7 cellular contexts compared by ENCODE assay signal in genomic region chr18:49016648-49017539, GRCh38.
A peak's percentile ranks its signal among the peaks of the same experiment; 100 is the strongest.
DNase-seq lines count a peak whose midpoint lies in the region; ATAC-seq and TF ChIP-seq lines count a peak whose summit lies in the region.

No MANE protein-coding gene starts in this region.

- peaks cover 3 to 11% of the 10 kb centered on the region in 2 experiments; a peak in 3 of 4 replicates for H3K4me1 ChIP-seq in SK-N-SH (ENCODE audit: control insufficient read depth in 1 of 2, insufficient read depth in 2 of 2, low read depth in 1 of 2, low read length in 1 of 2)
- no peaks in the 10 kb centered on the region for H3K4me1 ChIP-seq in spleen
- no peaks in the 10 kb centered on the region for H3K4me1 ChIP-seq in CD4-positive, alpha-beta memory T cell (ENCODE audit: insufficient read depth, low read length)

- no peak overlapping the region for H3K27ac ChIP-seq in SK-N-SH (ENCODE audit: low read depth in 2 of 2, low read length in 1 of 2)
- H3K27ac ChIP-seq in spleen = no peak overlapping the region
- H3K27ac ChIP-seq in CD4-positive, alpha-beta memory T cell (ENCODE audit: low read depth, low read length) = no peak overlapping the region

- no peak; a peak in 1 of 4 replicates for TF ChIP-seq EP300 in SK-N-SH (IDR thresholded peaks at IDR 0.05; ENCODE audit: borderline replicate concordance in 1 of 2, low read depth in 1 of 2, low read length in 1 of 2)

- H3K27ac Mint-ChIP-seq in CD4-positive, alpha-beta memory T cell = no peak overlapping the region

- H4K20me1 ChIP-seq in SK-N-SH (ENCODE audit: insufficient read depth) = no peaks in the 10 kb centered on the region

- intact Hi-C loops in cardiac septum (cut with DNase I) = no loop called here
- intact Hi-C loops in spleen (cut with DNase I; ENCODE audit: low total_unique reads) = no loop called here
- intact Hi-C loops in CD4-positive, alpha-beta memory T cell (cut with micrococcal nuclease) = no loop called here

- ATAC-seq in GM19023 (IDR thresholded peaks at IDR 0.05; ENCODE audit: unreplicated experiment) (no peak), GM18868 (IDR thresholded peaks at IDR 0.05; ENCODE audit: unreplicated experiment) (no peak)

- TF ChIP-seq CTCF in SK-N-SH (IDR thresholded peaks at IDR 0.05) (no peak), spleen (IDR thresholded peaks at IDR 0.05 in 8 of 11, conservative IDR thresholded peaks at IDR 0.05 in 3 of 11) (no peak)

- H3K4me3 Mint-ChIP-seq in CD4-positive, alpha-beta memory T cell = no peak overlapping the region

- H3K36me3 ChIP-seq in H7 (replicated peaks; ENCODE audit: control insufficient read depth, insufficient read depth, low read length) (no peaks in the 10 kb centered on the region), SK-N-SH (replicated peaks in 1 of 2; ENCODE audit: control insufficient read depth in 1 of 2, insufficient read depth in 2 of 2, low read length in 1 of 2) (no peaks in the 10 kb centered on the region), spleen (no peaks in the 10 kb centered on the region)
- H3K36me3 ChIP-seq in CD4-positive, alpha-beta memory T cell (ENCODE audit: insufficient read depth, low read length) = no peaks in the 10 kb centered on the region

- TF ChIP-seq POLR2A in spleen (IDR thresholded peaks at IDR 0.05) = no peak

- H3F3A ChIP-seq in SK-N-SH (replicated peaks; ENCODE audit: insufficient read depth) = peaks cover 4% of the 10 kb centered on the region

- H3K9me2 ChIP-seq in SK-N-SH = no peaks in the 10 kb centered on the region

- H3K79me2 ChIP-seq in SK-N-SH (ENCODE audit: insufficient read depth) = no peaks in the 10 kb centered on the region

- no peaks in the 10 kb centered on the region for H3K9me3 ChIP-seq in SK-N-SH
- H3K9me3 ChIP-seq in spleen = no peaks in the 10 kb centered on the region
- no peaks in the 10 kb centered on the region for H3K9me3 ChIP-seq in CD4-positive, alpha-beta memory T cell (ENCODE audit: control insufficient read depth in 1 of 2, low read length in 2 of 2)

- CTCF ChIA-PET in SK-N-SH (lab: Yijun Ruan, JAX) = interaction anchor here (0.7 to 1.0 kb wide), 4 partner anchors 10 to 221 kb away, joined by 3 to 5 read pairs (median 4); no protein-coding TSS in a partner anchor
- CTCF ChIA-PET in CD4-positive, alpha-beta memory T cell (lab: Charles Lee; ENCODE audit: partially characterized antibody) = no interaction called here

- DNase-seq in H7 (peak; percentile 81), SK-N-SH (peak; percentile 40), cardiac septum (ENCODE audit: low spot score) (peak; percentile 74), spleen (peak; percentile 64)
- no peak for DNase-seq in CD4-positive, alpha-beta memory T cell

- peak overlapping the region; percentile 53 for H3K4me2 ChIP-seq in SK-N-SH

- POLR2A ChIA-PET in SK-N-SH (lab: Yijun Ruan, JAX) = no interaction called here
- POLR2A ChIA-PET in CD4-positive, alpha-beta memory T cell (lab: Charles Lee; ENCODE audit: partially characterized antibody) = no interaction called here

- H3K27me3 ChIP-seq in H7 (ENCODE audit: control insufficient read depth, insufficient read depth, low read length) (no peaks in the 10 kb centered on the region), SK-N-SH (ENCODE audit: insufficient read depth) (no peaks in the 10 kb centered on the region), spleen (replicated peaks in 1 of 7) (peaks cover 0 to 5% (median 0%) of the 10 kb centered on the region in 7 donors)
- no peaks in the 10 kb centered on the region for H3K27me3 ChIP-seq in CD4-positive, alpha-beta memory T cell (ENCODE audit: insufficient read depth, low read length)

- no peak for TF ChIP-seq RAD21 in SK-N-SH (IDR thresholded peaks at IDR 0.05; ENCODE audit: low read length)

- H2AFZ ChIP-seq in SK-N-SH (ENCODE audit: low read depth) = 0 out of 2 replicates have a peak overlapping the region, but pooled peaks have one; percentile 44

- no peaks in the 10 kb centered on the region for H3K9me3 Mint-ChIP-seq in CD4-positive, alpha-beta memory T cell

- no peaks in the 10 kb centered on the region for H3K36me3 Mint-ChIP-seq in CD4-positive, alpha-beta memory T cell

- H3K4me3 ChIP-seq in H7 (ENCODE audit: insufficient read depth, low read depth, low read length) (no peak overlapping the region), SK-N-SH (ENCODE audit: low read depth in 2 of 2, low read length in 1 of 2) (no peak overlapping the region), spleen (no peak overlapping the region)
- no peak overlapping the region for H3K4me3 ChIP-seq in CD4-positive, alpha-beta memory T cell (ENCODE audit: low read length in 2 of 2)

- H3K27me3 Mint-ChIP-seq in CD4-positive, alpha-beta memory T cell = no peaks in the 10 kb centered on the region

- peak overlapping the region; percentile 39; the same call in 1 of the 2 replicates for H3K9ac ChIP-seq in SK-N-SH

- WGBS in SK-N-SH (ENCODE audit: low lambda C conversion rate) = 60% methylated on average over 16 of the region's 21 CpGs
- WGBS in spleen, 5 donors = 63 to 79% (median 73%) methylated on average over 16 to 21 of the region's 21 CpGs

- no peaks in the 10 kb centered on the region for H3K4me1 Mint-ChIP-seq in CD4-positive, alpha-beta memory T cell

TF ChIP-seq in SK-N-SH, 30 proteins besides CTCF, POLR2A, EP300 and RAD21:
- TF ChIP-seq FOSL2 (IDR thresholded peaks at IDR 0.05; ENCODE audit: borderline replicate concordance, low read depth) (peak; percentile 76; the same call in 1 of the 2 replicates), ZBTB33 (IDR thresholded peaks at IDR 0.05; ENCODE audit: borderline replicate concordance, low read depth) (no peak), USF1 (IDR thresholded peaks at IDR 0.05; ENCODE audit: borderline replicate concordance, low read depth) (no peak), MAX (IDR thresholded peaks at IDR 0.05; ENCODE audit: low read depth) (peak; percentile 40; the same call in 1 of the 2 replicates)

Comparison
In these comparisons a context has a peak if more than half of its experiments do, and no peak if none do; other contexts are left out.
1. DNase-seq: peak in H7 (single experiment), SK-N-SH (single experiment), cardiac septum (single experiment) and spleen (single experiment); none in CD4-positive, alpha-beta memory T cell (0 of 5).